10 cellular contexts compared by ENCODE assay signal in the genomic region with DNA sequence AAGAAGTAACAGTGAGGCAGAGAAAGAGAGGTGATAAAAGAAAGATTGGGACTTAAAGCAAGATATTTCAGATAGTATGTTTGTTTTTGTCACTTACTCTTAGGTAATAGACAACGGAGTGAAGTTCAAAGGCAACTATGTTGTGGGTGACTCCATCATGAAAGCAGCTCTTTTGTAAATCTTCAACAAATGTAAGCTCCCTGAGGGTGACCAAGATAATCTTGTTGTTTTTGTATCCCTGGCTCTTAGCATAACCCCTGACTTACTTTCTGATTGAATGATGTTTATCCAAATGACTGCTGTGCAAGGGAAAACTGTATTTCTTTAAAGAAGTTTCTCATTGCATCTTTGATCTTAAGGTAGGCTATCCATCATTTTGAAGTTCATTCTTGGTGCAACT. TPM values are rescaled to one million over a fixed set of nuclear protein-coding genes. Genes with fewer than 3 reads are reported as not detected.
DNase-seq lines count a peak whose midpoint lies in the region; ATAC-seq and TF ChIP-seq lines count a peak whose summit lies in the region.
"Had no signal": no experiment of that assay in that cellular context is flagged by ENCODE, and none has a peak within 500 bp of the region (broad histone marks: within the 10 kb centered on the region; RNA-seq: fewer than 3 reads in every experiment).

No MANE protein-coding gene starts in this region.

- H3K27ac Mint-ChIP-seq in T-helper 17 cell, result no peak overlapping the region
- H3K27ac Mint-ChIP-seq: activated naive CD4-positive, alpha-beta T cell treated with anti-CD3 and anti-CD28 coated beads for 36 hours had no signal

- H4K20me1 ChIP-seq in smooth muscle cell (ENCODE audit: low read depth), result peaks cover 26% of the 10 kb centered on the region

- H3K36me3 Mint-ChIP-seq in T-helper 17 cell (ENCODE audit: low read depth), result peaks cover 9% of the 10 kb centered on the region

- H3K4me2 ChIP-seq in smooth muscle cell, result peak overlapping the region; percentile 96

- peaks cover 35% of the 10 kb centered on the region for H3K27me3 Mint-ChIP-seq in T-helper 17 cell

- peaks cover 37% of the 10 kb centered on the region for H3K4me1 ChIP-seq in ES-I3 (ENCODE audit: insufficient read depth, low read length)
- H3K4me1 ChIP-seq in iPS-18a (ENCODE audit: control insufficient read depth, low read depth, low read length), result peaks cover 31% of the 10 kb centered on the region
- H3K4me1 ChIP-seq in smooth muscle cell (ENCODE audit: low read depth), result peaks cover 19% of the 10 kb centered on the region

- peaks cover 27% of the 10 kb centered on the region for H3K79me2 ChIP-seq in smooth muscle cell (ENCODE audit: low read depth)

- H3K4me3 ChIP-seq in iPS-18a (ENCODE audit: low read length), result peak overlapping the region; percentile 77
- H3K4me3 ChIP-seq in smooth muscle cell, result peak overlapping the region; percentile 68
- H3K4me3 ChIP-seq: K562 had no signal

- H3K4me1 Mint-ChIP-seq in T-helper 17 cell, result peaks cover 21% of the 10 kb centered on the region

- H3K4me3 Mint-ChIP-seq in T-helper 17 cell, result peak overlapping the region; percentile 12

- no peaks in the 10 kb centered on the region for H3F3A ChIP-seq in smooth muscle cell (ENCODE audit: low read depth)

- WGBS in smooth muscle cell (ENCODE audit: low lambda C conversion rate), result 38% methylated on average over 1 of the region's 1 CpG

- ATAC-seq in T-helper 17 cell (no peak), Right ventricle myocardium inferior (no peak), left cardiac atrium (no peak)
- ATAC-seq: K562 had no signal

- peaks cover 36% of the 10 kb centered on the region for H3K27me3 ChIP-seq in iPS-18a (ENCODE audit: control insufficient read depth, insufficient read depth, low read length)
- no peaks in the 10 kb centered on the region for H3K27me3 ChIP-seq in smooth muscle cell (ENCODE audit: low read depth)

- intact Hi-C loops in Right ventricle myocardium inferior (cut with DNase I), result loop anchor here (10.0 kb wide), 4 partner anchors 83 to 437 kb away; no protein-coding TSS in a partner anchor
- intact Hi-C loops in left cardiac atrium (cut with DNase I), result no loop called here

- no peak overlapping the region for H3K27ac ChIP-seq in iPS-18a (ENCODE audit: low read length)
- no peak overlapping the region for H3K27ac ChIP-seq in smooth muscle cell (ENCODE audit: low read depth)

- H2AFZ ChIP-seq in smooth muscle cell (ENCODE audit: low read depth), result no peak overlapping the region

- H3K9ac ChIP-seq in ES-I3 (ENCODE audit: low read depth, low read length) (peak overlapping the region; percentile 56), iPS-18a (ENCODE audit: low read length) (no peak overlapping the region), smooth muscle cell (ENCODE audit: low read depth) (no peak overlapping the region)

- no peak for TF ChIP-seq CTCF in smooth muscle cell (IDR thresholded peaks at IDR 0.05; ENCODE audit: borderline replicate concordance, insufficient read depth, poor library complexity, severe bottlenecking)

- DNase-seq in T-helper 17 cell (no peak), smooth muscle cell (lab: John Stamatoyannopoulos, UW; ENCODE audit: unreplicated experiment) (no peak), KG1 (lab: John Stamatoyannopoulos, UW) (no peak), NCI-H1930 (lab: John Stamatoyannopoulos, UW) (no peak), Right ventricle myocardium inferior (ENCODE audit: missing footprints) (no peak), left cardiac atrium (no peak)
- DNase-seq: activated naive CD4-positive, alpha-beta T cell treated with anti-CD3 and anti-CD28 coated beads for 36 hours had no signal

- H3K36me3 ChIP-seq in ES-I3 (ENCODE audit: insufficient read depth, low read length) (0 out of 2 replicates have a peak, but pooled peaks cover 3% of the 10 kb centered on the region), iPS-18a (ENCODE audit: control insufficient read depth, low read depth, low read length) (no peaks in the 10 kb centered on the region), smooth muscle cell (ENCODE audit: low read depth) (no peaks in the 10 kb centered on the region)

- H3K9me3 ChIP-seq in ES-I3 (ENCODE audit: control insufficient read depth, insufficient read depth, low read length) (no peaks in the 10 kb centered on the region), T-helper 17 cell (ENCODE audit: control insufficient read depth, low read length, poor library complexity, severe bottlenecking) (no peaks in the 10 kb centered on the region), iPS-18a (ENCODE audit: control insufficient read depth, low read depth, low read length) (no peaks in the 10 kb centered on the region), smooth muscle cell (replicated peaks; ENCODE audit: low read depth) (no peaks in the 10 kb centered on the region)

RNA-seq across cellular contexts. Expression of a gene that starts 2.6 kb away (rescaled TPM):
- total RNA-seq in T-helper 17 cell (1 to 10 TPM in 1 of 2 donors, under 1 TPM in 1; 0.22 to 2.1 TPM), smooth muscle cell (15.2 and 15.3 TPM in 2 replicates), Right ventricle myocardium inferior (7.0 TPM), left cardiac atrium (1 to 10 TPM; 4.3 to 4.7 TPM)
- 5.5 and 9.9 TPM in 2 replicates for polyA plus RNA-seq in smooth muscle cell
